Comparison of ENCODE assay signal across 12 cellular contexts in the genomic region with DNA sequence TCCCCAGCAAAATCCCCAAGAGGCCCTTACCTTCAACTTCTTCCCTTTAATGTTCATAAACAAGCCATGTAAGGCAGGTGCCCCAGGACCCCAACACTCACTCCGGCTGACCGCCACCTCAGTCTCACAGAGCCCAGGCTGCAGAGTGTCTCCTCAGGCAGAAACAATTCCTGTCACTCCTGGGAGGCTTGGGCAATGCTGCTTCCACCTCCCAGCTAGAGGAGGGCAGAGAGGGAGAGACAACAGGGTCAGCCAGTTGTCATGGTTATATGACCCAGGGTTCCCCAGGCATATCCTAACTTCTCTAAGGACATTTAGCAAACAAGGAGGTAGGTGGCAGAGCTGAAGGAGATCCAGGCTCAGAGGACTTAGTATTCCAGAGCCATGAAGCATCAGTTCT. TPM values are rescaled to one million over a fixed set of nuclear protein-coding genes. Genes with fewer than 3 reads are reported as not detected.
DNase-seq lines count a peak whose midpoint lies in the region; ATAC-seq and TF ChIP-seq lines count a peak whose summit lies in the region.
"Had no signal": no experiment of that assay in that cellular context is flagged by ENCODE, and none has a peak within 500 bp of the region (broad histone marks: within the 10 kb centered on the region; RNA-seq: fewer than 3 reads in every experiment).

A gene with protein sequence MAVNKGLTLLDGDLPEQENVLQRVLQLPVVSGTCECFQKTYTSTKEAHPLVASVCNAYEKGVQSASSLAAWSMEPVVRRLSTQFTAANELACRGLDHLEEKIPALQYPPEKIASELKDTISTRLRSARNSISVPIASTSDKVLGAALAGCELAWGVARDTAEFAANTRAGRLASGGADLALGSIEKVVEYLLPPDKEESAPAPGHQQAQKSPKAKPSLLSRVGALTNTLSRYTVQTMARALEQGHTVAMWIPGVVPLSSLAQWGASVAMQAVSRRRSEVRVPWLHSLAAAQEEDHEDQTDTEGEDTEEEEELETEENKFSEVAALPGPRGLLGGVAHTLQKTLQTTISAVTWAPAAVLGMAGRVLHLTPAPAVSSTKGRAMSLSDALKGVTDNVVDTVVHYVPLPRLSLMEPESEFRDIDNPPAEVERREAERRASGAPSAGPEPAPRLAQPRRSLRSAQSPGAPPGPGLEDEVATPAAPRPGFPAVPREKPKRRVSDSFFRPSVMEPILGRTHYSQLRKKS (minus strand): TSS at position 147 of the 400 bp plus-strand sequence. CDS start 1,878 bp downstream, outside the sequence.

- TF ChIP-seq CTCF in gastroesophageal sphincter (IDR thresholded peaks at IDR 0.05) (no peak), neural progenitor cell (IDR thresholded peaks at IDR 0.05) (no peak), testis (IDR thresholded peaks at IDR 0.05) (no peak)

- H3K4me3 Mint-ChIP-seq in T-helper 17 cell (no peak within 1 kb of the TSS), neural progenitor cell (no peak within 1 kb of the TSS)
- no peak within 1 kb of the TSS for H3K4me3 Mint-ChIP-seq in stimulated activated memory B cell treated with anti-CD40 and anti-IgM and Interleukin-4, amounts not matched to agents 10 μg/mL and 1 μg/mL and 100 μg/mL, for 72 hours
- H3K4me3 Mint-ChIP-seq: activated CD4-positive, alpha-beta memory T cell treated with anti-CD3 and anti-CD28 coated beads for 36 hours; activated T-helper 1 cell treated with anti-CD3 and anti-CD28 coated beads, Interleukin-12 subunit alpha, Interleukin-12 subunit beta, Interleukin-2, Interleukin-4 antibody, amounts not matched to agents 30 ng/mL and 10 ng/mL and 1 ng/mL, durations not matched to agents 14 hours and 24 hours and 36 hours; B cell had no signal

- no peak within 1 kb of the TSS for H3K4me3 ChIP-seq in gastroesophageal sphincter
- no peak within 1 kb of the TSS for H3K4me3 ChIP-seq in neural progenitor cell
- no peak within 1 kb of the TSS for H3K4me3 ChIP-seq in testis

- no peaks in the 10 kb centered on the region for H4K20me1 ChIP-seq in neural progenitor cell (ENCODE audit: low read depth)

- H3K36me3 Mint-ChIP-seq in T-helper 17 cell (ENCODE audit: low read depth) (peaks cover 5% of the 10 kb centered on the region), neural progenitor cell (no peaks in the 10 kb centered on the region)
- H3K36me3 Mint-ChIP-seq in stimulated activated memory B cell treated with anti-CD40 and anti-IgM and Interleukin-4, amounts not matched to agents 10 μg/mL and 1 μg/mL and 100 μg/mL, for 72 hours: peaks cover 15% of the 10 kb centered on the region

- peak within 1 kb of the TSS; percentile 41 for H3K27ac Mint-ChIP-seq in T-helper 17 cell
- peak within 1 kb of the TSS; percentile 92 for H3K27ac Mint-ChIP-seq in neural progenitor cell
- no peak within 1 kb of the TSS for H3K27ac Mint-ChIP-seq in stimulated activated memory B cell treated with anti-CD40 and anti-IgM and Interleukin-4, amounts not matched to agents 10 μg/mL and 1 μg/mL and 100 μg/mL, for 72 hours
- H3K27ac Mint-ChIP-seq: activated CD4-positive, alpha-beta memory T cell treated with anti-CD3 and anti-CD28 coated beads for 36 hours; activated T-helper 1 cell treated with anti-CD3 and anti-CD28 coated beads, Interleukin-12 subunit alpha, Interleukin-12 subunit beta, Interleukin-2, Interleukin-4 antibody, amounts not matched to agents 30 ng/mL and 10 ng/mL and 1 ng/mL, durations not matched to agents 14 hours and 24 hours and 36 hours; B cell had no signal

- no peak within 1 kb of the TSS for H3K4me2 ChIP-seq in neural progenitor cell

- no peaks in the 10 kb centered on the region for H3K9me3 Mint-ChIP-seq in neural progenitor cell
- H3K9me3 Mint-ChIP-seq in stimulated activated memory B cell treated with anti-CD40 and anti-IgM and Interleukin-4, amounts not matched to agents 10 μg/mL and 1 μg/mL and 100 μg/mL, for 72 hours: no peaks in the 10 kb centered on the region
- H3K9me3 Mint-ChIP-seq: activated CD4-positive, alpha-beta memory T cell treated with anti-CD3 and anti-CD28 coated beads for 36 hours; activated T-helper 1 cell treated with anti-CD3 and anti-CD28 coated beads, Interleukin-12 subunit alpha, Interleukin-12 subunit beta, Interleukin-2, Interleukin-4 antibody, amounts not matched to agents 30 ng/mL and 10 ng/mL and 1 ng/mL, durations not matched to agents 14 hours and 24 hours and 36 hours had no signal

- DNase-seq in T-helper 17 cell (no peak), neural progenitor cell (ENCODE audit: low spot score) (no peak), testis (no peak), glomerular visceral epithelial cell (ENCODE audit: extremely low spot score) (no peak), SKM-1 (lab: John Stamatoyannopoulos, UW; ENCODE audit: unreplicated experiment) (no peak)
- DNase-seq: activated CD4-positive, alpha-beta memory T cell treated with anti-CD3 and anti-CD28 coated beads for 36 hours; mesenchymal stem cell had no signal

- TF ChIP-seq POLR2A in gastroesophageal sphincter (IDR thresholded peaks at IDR 0.05) (no peak), testis (IDR thresholded peaks at IDR 0.05) (no peak)

- H3K4me1 ChIP-seq in gastroesophageal sphincter (peaks cover 11 to 31% (median 14%) of the 10 kb centered on the region in 3 donors), neural progenitor cell (no peaks in the 10 kb centered on the region), testis (no peaks in the 10 kb centered on the region)

- H3K36me3 ChIP-seq in gastroesophageal sphincter (peaks cover 0 to 17% of the 10 kb centered on the region in 2 donors), neural progenitor cell (no peaks in the 10 kb centered on the region), testis (ENCODE audit: low read depth, missing control alignments) (no peaks in the 10 kb centered on the region)

- ATAC-seq in T-helper 17 cell (no peak), gastroesophageal sphincter (no peak), HG03097 (IDR thresholded peaks at IDR 0.05; ENCODE audit: low FRiP score, unreplicated experiment) (no peak)
- no peak for ATAC-seq in stimulated activated memory B cell treated with anti-CD40 and anti-IgM and Interleukin-4, amounts not matched to agents 10 μg/mL and 1 μg/mL and 100 μg/mL, for 72 hours

- intact Hi-C loops in testis (cut with DNase I; ENCODE audit: low total_unique reads): no loop called here

- WGBS in gastroesophageal sphincter (ENCODE audit: low coverage in 1 of 2), 2 donors: 90 to 100% methylated on average over 2 of the region's 2 CpGs
- 84 to 98% methylated on average over 2 of the region's 2 CpGs for WGBS in testis, 2 donors

- H3K9me3 ChIP-seq in T-helper 17 cell (ENCODE audit: control insufficient read depth, low read length, poor library complexity, severe bottlenecking) (no peaks in the 10 kb centered on the region), gastroesophageal sphincter (no peaks in the 10 kb centered on the region), neural progenitor cell (ENCODE audit: low read depth) (no peaks in the 10 kb centered on the region), testis (no peaks in the 10 kb centered on the region)

- H3K4me1 Mint-ChIP-seq in T-helper 17 cell: peaks cover 2% of the 10 kb centered on the region
- peaks cover 11% of the 10 kb centered on the region for H3K4me1 Mint-ChIP-seq in neural progenitor cell
- no peaks in the 10 kb centered on the region for H3K4me1 Mint-ChIP-seq in stimulated activated memory B cell treated with anti-CD40 and anti-IgM and Interleukin-4, amounts not matched to agents 10 μg/mL and 1 μg/mL and 100 μg/mL, for 72 hours
- H3K4me1 Mint-ChIP-seq: B cell had no signal

- H2AFZ ChIP-seq in neural progenitor cell (replicated peaks): no peak within 1 kb of the TSS

- no peaks in the 10 kb centered on the region for H3K79me2 ChIP-seq in neural progenitor cell (ENCODE audit: low read depth)

- TF ChIP-seq EP300 in gastroesophageal sphincter (IDR thresholded peaks at IDR 0.05): no peak

- peaks cover 15% of the 10 kb centered on the region for H3K27me3 Mint-ChIP-seq in T-helper 17 cell
- peaks cover 3% of the 10 kb centered on the region for H3K27me3 Mint-ChIP-seq in neural progenitor cell (ENCODE audit: insufficient read depth, low read depth)
- H3K27me3 Mint-ChIP-seq in stimulated activated memory B cell treated with anti-CD40 and anti-IgM and Interleukin-4, amounts not matched to agents 10 μg/mL and 1 μg/mL and 100 μg/mL, for 72 hours: no peaks in the 10 kb centered on the region
- H3K27me3 Mint-ChIP-seq: B cell had no signal

- H3K27me3 ChIP-seq in gastroesophageal sphincter (no peaks in the 10 kb centered on the region), neural progenitor cell (no peaks in the 10 kb centered on the region), testis (no peaks in the 10 kb centered on the region)

- no peaks in the 10 kb centered on the region for H3F3A ChIP-seq in neural progenitor cell (ENCODE audit: low read depth)

- peak within 1 kb of the TSS; percentile 70 to 86 (median 80) for H3K27ac ChIP-seq in gastroesophageal sphincter
- H3K27ac ChIP-seq in neural progenitor cell: no peak within 1 kb of the TSS
- H3K27ac ChIP-seq in testis: no peak within 1 kb of the TSS

- no peak within 1 kb of the TSS for H3K9ac ChIP-seq in neural progenitor cell

RNA-seq across cellular contexts. Expression of the gene that starts here (rescaled TPM):
- total RNA-seq in T-helper 17 cell: under 1 TPM; 0.10 to 0.12 TPM
- 10 to 100 TPM in 1 of 4 donors, 1 to 10 TPM in 3; 1.2 to 22.2 (median 2.5) TPM for total RNA-seq in gastroesophageal sphincter
- 0.07 and 0.15 TPM in 2 replicates for total RNA-seq in neural progenitor cell (ENCODE audit: low replicate concordance)
- 10 to 100 TPM in 1 of 2 donors, 1 to 10 TPM in 1; 9.1 to 18.5 TPM for total RNA-seq in testis
- 13.5 TPM for polyA plus RNA-seq in testis (ENCODE audit: insufficient read depth, low read depth, low replicate concordance)
- total RNA-seq: activated T-helper 1 cell treated with anti-CD3 and anti-CD28 coated beads, Interleukin-12 subunit alpha, Interleukin-12 subunit beta, Interleukin-2, Interleukin-4 antibody, amounts not matched to agents 30 ng/mL and 10 ng/mL and 1 ng/mL, durations not matched to agents 14 hours and 24 hours and 36 hours had no signal

Comparison
In these comparisons a context has a peak if more than half of its experiments do, and no peak if none do; other contexts are left out.
1. H3K27ac ChIP-seq: peak in gastroesophageal sphincter (4 of 4); none in neural progenitor cell (single experiment) and testis (0 of 2).